Comparison of ENCODE assay signal across 22 cellular contexts in the genomic region with DNA sequence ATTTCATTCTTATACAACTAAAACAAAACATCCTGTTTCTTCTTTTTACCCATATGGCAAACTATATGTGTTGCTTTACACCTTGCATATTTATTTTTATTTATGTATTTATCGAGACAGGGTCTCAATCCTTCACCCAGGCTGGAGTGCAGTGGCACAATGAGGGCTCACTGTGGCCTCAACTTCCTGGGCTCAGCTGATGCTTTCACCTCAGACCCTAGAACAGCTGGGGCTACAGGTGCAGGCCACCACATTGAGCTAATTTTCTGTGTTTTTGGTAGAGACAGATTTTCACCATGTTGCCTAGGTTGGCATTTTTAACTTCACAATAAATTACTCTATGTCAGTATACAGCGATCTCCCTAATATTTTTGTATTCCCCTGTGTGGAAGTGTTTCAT.
"Had no signal": no experiment of that assay in that cellular context is flagged by ENCODE, and none has a peak within 500 bp of the region (broad histone marks: within the 10 kb centered on the region; RNA-seq: fewer than 3 reads in every experiment).

No MANE protein-coding gene starts in this region.

- H3K4me3 ChIP-seq: colonic mucosa, esophagus squamous epithelium, gastrocnemius medialis, heart right ventricle, left lung, lower lobe of right lung, mucosa of descending colon had no signal

- H3K4me1 ChIP-seq: colonic mucosa, esophagus squamous epithelium, gastrocnemius medialis, heart right ventricle, left lung, lower lobe of right lung had no signal

- H3K9me3 ChIP-seq: colonic mucosa, esophagus squamous epithelium, gastrocnemius medialis, heart right ventricle, left lung, lower lobe of right lung, mucosa of descending colon had no signal

- H3K27me3 ChIP-seq: colonic mucosa, esophagus squamous epithelium, gastrocnemius medialis, heart right ventricle, left lung had no signal

- H3K36me3 ChIP-seq: colonic mucosa, esophagus squamous epithelium, gastrocnemius medialis, heart right ventricle, left lung, lower lobe of right lung had no signal

- H3K27ac ChIP-seq: colonic mucosa, epithelial cell of prostate, esophagus squamous epithelium, gastrocnemius medialis, heart right ventricle, left lung, lower lobe of right lung had no signal

- DNase-seq: colonic mucosa; cortex of kidney; effector CD8-positive, alpha-beta T cell; effector memory CD8-positive, alpha-beta T cell; endodermal cell; erythroblast; esophagus squamous epithelium; foreskin fibroblast; foreskin melanocyte; gastrocnemius medialis; glutamatergic neuron; head of caudate nucleus; heart right ventricle; hippocampal formation; left cardiac atrium; left lung; left ventricle myocardium superior; lower lobe of right lung; mesenchymal stem cell; mucosa of descending colon; naive B cell had no signal
